ENCODE assay signal across 8 cellular contexts in the genomic region with DNA sequence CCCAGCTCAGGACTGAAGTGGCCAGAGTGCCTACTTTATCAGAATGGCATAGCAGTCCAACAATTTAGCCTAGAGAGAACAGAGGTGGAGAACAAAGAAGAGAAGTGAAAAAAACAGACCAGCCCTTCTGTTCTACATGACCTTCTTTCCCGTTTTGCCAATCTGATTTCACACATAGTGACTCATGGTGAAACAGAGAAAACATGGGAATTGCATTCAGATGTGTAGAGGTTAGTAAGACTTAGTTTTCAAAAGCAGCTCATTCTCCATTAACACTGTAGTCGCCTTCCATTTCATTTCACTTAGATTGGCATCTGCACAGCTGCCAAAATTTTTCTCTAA. TPM values are rescaled to one million over a fixed set of nuclear protein-coding genes. Genes with fewer than 3 reads are reported as not detected.
DNase-seq lines count a peak whose midpoint lies in the region; ATAC-seq and TF ChIP-seq lines count a peak whose summit lies in the region.

No MANE protein-coding gene starts in this region.

- H3K27me3 ChIP-seq in DND-41 (ENCODE audit: insufficient read depth, low read length, poor library complexity) (no peaks in the 10 kb centered on the region), iPS-15b (ENCODE audit: control insufficient read depth, insufficient read depth, low read length) (no peaks in the 10 kb centered on the region), spleen (replicated peaks in 1 of 7) (no peaks in the 10 kb centered on the region)

- H3K9ac ChIP-seq in DND-41 (ENCODE audit: low read depth, low read length) = peak overlapping the region; percentile 86
- H3K9ac ChIP-seq in iPS-15b (ENCODE audit: low read depth, low read length) = no peak overlapping the region

- intact Hi-C loops in spleen (cut with DNase I; ENCODE audit: low total_unique reads) = no loop called here

- DNase-seq in DND-41 (no peak), amniotic epithelial cell (ENCODE audit: low read depth) (peak; percentile 88), spleen (no peak), cerebellar cortex (ENCODE audit: low spot score) (no peak), G401 (ENCODE audit: low spot score) (no peak)

- H3K36me3 ChIP-seq in DND-41 (ENCODE audit: insufficient read depth, low read length) (peaks cover 9% of the 10 kb centered on the region), iPS-15b (ENCODE audit: control insufficient read depth, insufficient read depth, low read length) (no peaks in the 10 kb centered on the region), spleen (peaks cover 0 to 4% (median 0%) of the 10 kb centered on the region in 6 donors)

- peak overlapping the region; percentile 33 to 95; a peak in 3 of 4 replicates for H3K4me3 ChIP-seq in DND-41 (ENCODE audit: low read depth in 1 of 2, low read length in 2 of 2)
- H3K4me3 ChIP-seq in iPS-15b (ENCODE audit: low read depth, low read length) = peak overlapping the region; percentile 31
- peak overlapping the region in 6 of 8 donors; percentile 76 to 96 (median 86) for H3K4me3 ChIP-seq in spleen

- TF ChIP-seq CTCF in DND-41 (IDR thresholded peaks at IDR 0.05; ENCODE audit: borderline replicate concordance, extremely low read depth, low read length, poor library complexity, severe bottlenecking) (no peak), spleen (IDR thresholded peaks at IDR 0.05 in 8 of 11, conservative IDR thresholded peaks at IDR 0.05 in 3 of 11) (no peak)

- WGBS in spleen, 5 donors = 0 to 3% (median 1%) methylated on average over 2 of the region's 2 CpGs

- in situ Hi-C loops in G401 (cut with HindIII; ENCODE audit: low sequenced_read_pairs) = no loop called here

- H3K27ac ChIP-seq in DND-41 (ENCODE audit: low read length) (peak overlapping the region; percentile 89), spleen (peak overlapping the region; percentile 80 to 96 (median 92))

- H3K4me2 ChIP-seq in DND-41 (ENCODE audit: insufficient read depth, low read length) = peak overlapping the region; percentile 91

- H3K4me1 ChIP-seq in DND-41 (ENCODE audit: insufficient read depth, low read length) = peaks cover 77% of the 10 kb centered on the region
- H3K4me1 ChIP-seq in iPS-15b (ENCODE audit: control insufficient read depth, insufficient read depth, low read length) = peaks cover 8% of the 10 kb centered on the region
- peaks cover 69 to 91% (median 83%) of the 10 kb centered on the region in 6 donors for H3K4me1 ChIP-seq in spleen

- H3K9me3 ChIP-seq in DND-41 (ENCODE audit: insufficient read depth, low read length, severe bottlenecking) (no peaks in the 10 kb centered on the region), iPS-15b (ENCODE audit: control insufficient read depth, insufficient read depth, low read length) (no peaks in the 10 kb centered on the region), spleen (no peaks in the 10 kb centered on the region)

- H3K79me2 ChIP-seq in DND-41 (ENCODE audit: insufficient read depth, low read length) = peaks cover 64% of the 10 kb centered on the region

- no peak for TF ChIP-seq POLR2A in spleen (IDR thresholded peaks at IDR 0.05)

- H2AFZ ChIP-seq in DND-41 (ENCODE audit: low read depth, low read length) = peak overlapping the region; percentile 74

- ATAC-seq in DND-41 (ENCODE audit: insufficient read depth, low read depth) (no peak), HG03457 (IDR thresholded peaks at IDR 0.05; ENCODE audit: unreplicated experiment) (peak; percentile 1), HG02981 (IDR thresholded peaks at IDR 0.05; ENCODE audit: unreplicated experiment) (no peak)

- no peaks in the 10 kb centered on the region for H4K20me1 ChIP-seq in DND-41 (ENCODE audit: insufficient read depth, low read length)

RNA-seq across cellular contexts. Expression of gene ARL6IP5, which starts 0.4 kb away (rescaled TPM):
- 100 to 1,000 TPM; 107 to 148 (median 128) TPM for total RNA-seq in spleen
- polyA plus RNA-seq in spleen = 100 to 1,000 TPM; 106 to 126 (median 124) TPM
- 75.9 and 93.3 TPM in 2 replicates for total RNA-seq in G401 (2014; rRNA removed; shearing (Covaris generic))

RNA-seq across cellular contexts. Expression of gene UBA3, which starts 4.1 kb away (rescaled TPM):
- total RNA-seq in spleen = 100 to 1,000 TPM in 1 of 7 donors, 10 to 100 TPM in 6; 61.3 to 101 (median 74.9) TPM
- polyA plus RNA-seq in spleen = 10 to 100 TPM; 50.2 to 58.4 (median 56.5) TPM
- total RNA-seq in G401 (2014; rRNA removed; shearing (Covaris generic)) = 71.4 and 77.6 TPM in 2 replicates

RNA-seq across cellular contexts. Expression of gene TMF1, which starts 32.2 kb away (rescaled TPM):
- 10 to 100 TPM; 35.1 to 43.4 (median 38.0) TPM for total RNA-seq in spleen
- polyA plus RNA-seq in spleen = 1 to 10 TPM; 7.5 to 7.7 (median 7.5) TPM
- total RNA-seq in G401 (2014; rRNA removed; shearing (Covaris generic)) = 3.3 and 7.5 TPM in 2 replicates

RNA-seq across cellular contexts. Expression of gene LMOD3, which starts 38.1 kb away (rescaled TPM):
- 1 to 10 TPM in 1 of 7 donors, under 1 TPM in 5, not detected in 1; 0.10 to 1.2 (median 0.40) TPM for total RNA-seq in spleen
- polyA plus RNA-seq in spleen = under 1 TPM; 0.10 to 0.26 (median 0.14) TPM
- not detected in 2 replicates for total RNA-seq in G401 (2014; rRNA removed; shearing (Covaris generic))

Comparison
In these comparisons a context has a peak if more than half of its experiments do, and no peak if none do; other contexts are left out.
1. H3K4me3 ChIP-seq: peak in every context shown above with its lines; median percentile 86 in spleen; 64 in DND-41; 31 in iPS-15b.